8 cellular contexts compared by ENCODE assay signal in genomic region chr11:66070604-66071325, GRCh38. TPM values are rescaled to one million over a fixed set of nuclear protein-coding genes. Genes with fewer than 3 reads are reported as not detected.
DNase-seq lines count a peak whose midpoint lies in the region; ATAC-seq and TF ChIP-seq lines count a peak whose summit lies in the region.

No MANE protein-coding gene starts in this region.

- TF ChIP-seq POLR2A in breast epithelium (IDR thresholded peaks at IDR 0.05), result no peak
- TF ChIP-seq POLR2A in spleen (IDR thresholded peaks at IDR 0.05), result no peak

- no peaks in the 10 kb centered on the region for H3K9me2 ChIP-seq in OCI-LY1 (ENCODE audit: low read depth, low read length)

- TF ChIP-seq CTCF in OCI-LY1 (IDR thresholded peaks at IDR 0.05; ENCODE audit: low read length), result no peak
- TF ChIP-seq CTCF in breast epithelium (IDR thresholded peaks at IDR 0.05), result no peak
- no peak for TF ChIP-seq CTCF in spleen (IDR thresholded peaks at IDR 0.05 in 8 of 11, conservative IDR thresholded peaks at IDR 0.05 in 3 of 11)

- intact Hi-C loops in breast epithelium (cut with DNase I; ENCODE audit: low total_unique reads) (no loop called here), spleen (cut with DNase I; ENCODE audit: low total_unique reads) (no loop called here)

- H3K27me3 ChIP-seq in OCI-LY1 (ENCODE audit: insufficient read depth, low read length) (no peaks in the 10 kb centered on the region), breast epithelium (no peaks in the 10 kb centered on the region), spleen (replicated peaks in 1 of 7) (no peaks in the 10 kb centered on the region)

- H3K27ac ChIP-seq in OCI-LY1 (ENCODE audit: low read depth, low read length, poor library complexity, severe bottlenecking) (peak overlapping the region; percentile 81), breast epithelium (peak overlapping the region; percentile 88 to 98), spleen (peak overlapping the region; percentile 86 to 99 (median 98))

- peak overlapping the region; percentile 91 for H3K9ac ChIP-seq in OCI-LY1 (ENCODE audit: low read length)

- peaks cover 52% of the 10 kb centered on the region for H3K4me1 ChIP-seq in OCI-LY1 (ENCODE audit: insufficient read depth, low read length, severe bottlenecking)
- H3K4me1 ChIP-seq in breast epithelium, result no peaks in the 10 kb centered on the region
- H3K4me1 ChIP-seq in spleen, result peaks cover 33 to 88% (median 59%) of the 10 kb centered on the region in 6 donors

- H3K4me3 ChIP-seq in OCI-LY1 (ENCODE audit: low read depth, low read length, poor library complexity, severe bottlenecking) (peak overlapping the region; percentile 89), breast epithelium (peak overlapping the region; percentile 77 to 83 (median 81)), spleen (peak overlapping the region; percentile 74 to 98 (median 84))

- H3F3A ChIP-seq in OCI-LY1 (ENCODE audit: insufficient read depth, low read length), result peaks cover 11% of the 10 kb centered on the region; the same call in 1 of the 2 replicates

- H4K20me1 ChIP-seq in OCI-LY1 (ENCODE audit: insufficient read depth, low read length), result no peaks in the 10 kb centered on the region

- peaks cover 61% of the 10 kb centered on the region for H3K36me3 ChIP-seq in OCI-LY1 (ENCODE audit: insufficient read depth, low read length)
- H3K36me3 ChIP-seq in breast epithelium, result peaks cover 8% of the 10 kb centered on the region
- H3K36me3 ChIP-seq in spleen, result peaks cover 0 to 61% (median 36%) of the 10 kb centered on the region in 6 donors

- no peaks in the 10 kb centered on the region for H3K9me3 ChIP-seq in OCI-LY1 (ENCODE audit: low read length)
- no peaks in the 10 kb centered on the region for H3K9me3 ChIP-seq in breast epithelium
- H3K9me3 ChIP-seq in spleen, result no peaks in the 10 kb centered on the region

- 0 to 3% (median 1%) methylated on average over 21 to 58 of the region's 58 CpGs for WGBS in spleen, 5 donors

- ATAC-seq in GM21786 (IDR thresholded peaks at IDR 0.05; ENCODE audit: unreplicated experiment) (peak; percentile 7), HG02610 (IDR thresholded peaks at IDR 0.05; ENCODE audit: unreplicated experiment) (no peak)

- H2AFZ ChIP-seq in OCI-LY1 (ENCODE audit: low read length), result no peak overlapping the region

- peaks cover 25% of the 10 kb centered on the region for H3K79me2 ChIP-seq in OCI-LY1 (ENCODE audit: insufficient read depth, low read length)

- H3K4me2 ChIP-seq in OCI-LY1 (ENCODE audit: low read length), result peak overlapping the region; percentile 78

- DNase-seq in DMS53 treated with DMSO at 0.1 percent for 48 hours (lab: John Stamatoyannopoulos, UW; ENCODE audit: unreplicated experiment) (peak; percentile 10), breast epithelium (ENCODE audit: low spot score in 2 of 2) (peak; percentile 52 to 67), iris pigment epithelial cell (ENCODE audit: low read depth) (peak; percentile 50), spleen (peak; percentile 90), NCI-H128 (lab: John Stamatoyannopoulos, UW; ENCODE audit: unreplicated experiment) (no peak)

RNA-seq across cellular contexts. Expression of gene PACS1, which starts 0.7 kb away (rescaled TPM):
- total RNA-seq in breast epithelium (10 to 100 TPM; 37.9 to 40.6 (median 38.6) TPM), spleen (100 to 1,000 TPM in 5 of 7 donors, 10 to 100 TPM in 2; 65.8 to 126 (median 110) TPM)
- 10 to 100 TPM; 20.6 to 35.1 (median 20.9) TPM for polyA plus RNA-seq in spleen

RNA-seq across cellular contexts. Expression of gene SF3B2, which starts 18.6 kb away (rescaled TPM):
- total RNA-seq in breast epithelium, result 100 to 1,000 TPM; 144 to 163 (median 154) TPM
- 100 to 1,000 TPM; 139 to 195 (median 164) TPM for total RNA-seq in spleen
- polyA plus RNA-seq in spleen, result 100 to 1,000 TPM in 1 of 3 donors, 10 to 100 TPM in 2; 77.5 to 104 (median 89.9) TPM

RNA-seq across cellular contexts. Expression of gene GAL3ST3, which starts 21.8 kb away (rescaled TPM):
- total RNA-seq in breast epithelium (under 1 TPM in 1 of 3 donors, not detected in 2; 0.29 TPM), spleen (not detected)
- polyA plus RNA-seq in spleen, result under 1 TPM; 0.03 to 0.04 (median 0.03) TPM

RNA-seq across cellular contexts. Expression of gene CATSPER1, which starts 44.5 kb away (rescaled TPM):
- total RNA-seq in breast epithelium, result 1 to 10 TPM in 1 of 3 donors, under 1 TPM in 1, not detected in 1; 0.32 to 1.3 TPM
- total RNA-seq in spleen, result 1 to 10 TPM in 3 of 7 donors, under 1 TPM in 2, not detected in 2; 0.70 to 1.2 (median 1.1) TPM
- polyA plus RNA-seq in spleen, result under 1 TPM; 0.30 to 0.51 (median 0.50) TPM

RNA-seq across cellular contexts. Expression of gene CST6, which starts 59.0 kb away (rescaled TPM):
- under 1 TPM in 2 of 3 donors, not detected in 1; 0.59 to 0.98 TPM for total RNA-seq in breast epithelium
- not detected for total RNA-seq in spleen
- 1 to 10 TPM in 1 of 3 donors, under 1 TPM in 2; 0.76 to 1.4 (median 0.93) TPM for polyA plus RNA-seq in spleen
